Comparison of ENCODE assay signal across 25 cellular contexts in the genomic region with DNA sequence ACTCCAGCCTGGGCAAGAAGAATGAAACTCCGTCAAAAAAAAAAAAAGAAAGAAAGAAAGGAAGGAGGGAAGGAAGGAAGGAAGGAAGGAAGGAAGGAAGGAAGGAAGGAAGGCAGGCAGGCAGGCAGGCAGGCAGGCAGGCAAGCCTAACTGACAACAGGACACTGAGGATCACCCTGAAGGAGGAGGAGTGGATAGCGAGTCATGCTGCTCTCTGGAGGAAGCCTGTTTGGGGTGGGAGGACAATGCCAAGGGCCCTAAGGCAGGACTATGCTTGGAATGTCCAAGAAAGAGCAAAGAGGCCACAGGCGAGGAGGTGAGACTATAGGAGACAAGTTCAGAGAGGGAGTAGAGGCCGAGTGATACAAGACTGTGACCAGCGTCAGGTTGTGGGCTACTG.
A peak's percentile ranks its signal among the peaks of the same experiment; 100 is the strongest.
DNase-seq lines count a peak whose midpoint lies in the region; ATAC-seq, FAIRE-seq and TF ChIP-seq lines count a peak whose summit lies in the region.
"Had no signal": no experiment of that assay in that cellular context is flagged by ENCODE, and none has a peak within 500 bp of the region (broad histone marks: within the 10 kb centered on the region; RNA-seq: fewer than 3 reads in every experiment).

No MANE protein-coding gene starts in this region.

- no peak overlapping the region for H3K4me3 ChIP-seq in HepG2 (replicated peaks in 1 of 3; ENCODE audit: insufficient read depth in 1 of 3, low read depth in 2 of 3, low read length in 3 of 3)
- H3K4me3 ChIP-seq in right lobe of liver: no peak overlapping the region
- H3K4me3 ChIP-seq in endodermal cell (ENCODE audit: low read length): no peak overlapping the region
- no peak overlapping the region for H3K4me3 ChIP-seq in osteoblast (ENCODE audit: insufficient read depth, low read length)
- no peak overlapping the region for H3K4me3 ChIP-seq in esophagus muscularis mucosa
- H3K4me3 ChIP-seq: cardiac muscle cell, heart right ventricle, left lung had no signal

- POLR2A ChIA-PET in HepG2 (lab: Yijun Ruan, JAX): no interaction called here

- H3K27me3 ChIP-seq in HepG2 (ENCODE audit: control insufficient read depth in 1 of 2, insufficient read depth in 2 of 2, low read length in 2 of 2) (no peaks in the 10 kb centered on the region), right lobe of liver (no peaks in the 10 kb centered on the region), endodermal cell (ENCODE audit: control insufficient read depth, insufficient read depth, low read length, poor library complexity, severe bottlenecking) (no peaks in the 10 kb centered on the region), osteoblast (ENCODE audit: insufficient read depth, low read length) (no peaks in the 10 kb centered on the region), esophagus muscularis mucosa (no peaks in the 10 kb centered on the region)
- H3K27me3 ChIP-seq: cardiac muscle cell, left lung had no signal

- H3K36me3 Mint-ChIP-seq in endodermal cell (ENCODE audit: low read depth): no peaks in the 10 kb centered on the region

- H2AFZ ChIP-seq in HepG2 (ENCODE audit: low read length) (no peak overlapping the region), osteoblast (ENCODE audit: low read length) (no peak overlapping the region)

- intact Hi-C loops in HepG2 (cut with micrococcal nuclease; ENCODE audit: unreplicated experiment) (no loop called here), right lobe of liver (cut with DNase I) (no loop called here), esophagus muscularis mucosa (cut with DNase I) (no loop called here)

- peaks cover 7% of the 10 kb centered on the region for H3K9me3 ChIP-seq in HepG2 (ENCODE audit: low read length)
- no peaks in the 10 kb centered on the region for H3K9me3 ChIP-seq in right lobe of liver
- peaks cover 17% of the 10 kb centered on the region for H3K9me3 ChIP-seq in endodermal cell (ENCODE audit: control insufficient read depth, low read length)
- H3K9me3 ChIP-seq in osteoblast (ENCODE audit: low read depth, low read length): no peaks in the 10 kb centered on the region
- peaks cover 0 to 18% (median 12%) of the 10 kb centered on the region in 4 donors for H3K9me3 ChIP-seq in esophagus muscularis mucosa

- H3K9ac ChIP-seq in HepG2 (ENCODE audit: insufficient read depth, low read depth, low read length) (no peak overlapping the region), endodermal cell (ENCODE audit: extremely low read depth, low read length, poor library complexity, severe bottlenecking) (no peak overlapping the region)

- DNase-seq in HepG2 (ENCODE audit: low spot score) (no peak), right lobe of liver (no peak), NCI-H226 (peak; percentile 54), endodermal cell (no peak), osteoblast (ENCODE audit: insufficient read length, low spot score, missing footprints) (peak; percentile 23), esophagus muscularis mucosa (ENCODE audit: extremely low spot score) (no peak)
- DNase-seq: activated CD8-positive, alpha-beta T cell treated with anti-CD3 and anti-CD28 coated beads for 36 hours; activated naive CD4-positive, alpha-beta T cell; amniotic stem cell; C1 segment of cervical spinal cord; cortex of kidney; heart right ventricle; Kasumi-1; left lung; midbrain; NCI-H1105; NCI-H2081 treated with DMSO at 0.1 percent for 48 hours; nephron progenitor cell; NK-92 treated with Interleukin-12 subunit alpha and Interleukin-12 subunit beta, amount 100 ng/mL, for 24 hours; substantia nigra had no signal

- no peak overlapping the region for H3K27ac ChIP-seq in HepG2 (ENCODE audit: extremely low read length, insufficient read depth, low read length)
- no peak overlapping the region for H3K27ac ChIP-seq in right lobe of liver
- no peak overlapping the region for H3K27ac ChIP-seq in endodermal cell (ENCODE audit: low read depth, low read length)
- no peak overlapping the region for H3K27ac ChIP-seq in osteoblast (ENCODE audit: low read depth, low read length)
- no peak overlapping the region for H3K27ac ChIP-seq in esophagus muscularis mucosa (replicated peaks in 1 of 4)
- H3K27ac ChIP-seq: cardiac muscle cell, heart right ventricle, left lung had no signal

- TF ChIP-seq POLR2A in HepG2 (IDR thresholded peaks at IDR 0.05; ENCODE audit: insufficient read depth in 1 of 2, low read depth in 2 of 2, low read length in 2 of 2) (no peak), right lobe of liver (IDR thresholded peaks at IDR 0.05) (no peak), esophagus muscularis mucosa (IDR thresholded peaks at IDR 0.05; ENCODE audit: low read depth) (no peak)

- H3K9me3 Mint-ChIP-seq in endodermal cell: peaks cover 11% of the 10 kb centered on the region

- H3K27me3 Mint-ChIP-seq in endodermal cell (ENCODE audit: insufficient read depth): no peaks in the 10 kb centered on the region
- H3K27me3 Mint-ChIP-seq: activated CD8-positive, alpha-beta T cell treated with anti-CD3 and anti-CD28 coated beads for 36 hours had no signal

- H3K4me3 Mint-ChIP-seq in endodermal cell: no peak overlapping the region
- H3K4me3 Mint-ChIP-seq: activated CD8-positive, alpha-beta T cell treated with anti-CD3 and anti-CD28 coated beads for 36 hours; nephron progenitor cell had no signal

- in situ Hi-C loops in HepG2 (cut with HindIII; ENCODE audit: extremely low pct_ligation_motif_present, low pct_unique_long_range_greater_than_20kb): no loop called here

- CTCF ChIA-PET in HepG2 (lab: Yijun Ruan, JAX; ENCODE audit: low intra/inter-chr PET ratio, low total read pairs): no interaction called here

- 38% methylated on average over 5 of the region's 5 CpGs for WGBS in HepG2 (ENCODE audit: low lambda C conversion rate)
- WGBS in right lobe of liver (ENCODE audit: insufficient coverage, low coverage, low lambda C conversion rate, missing lambda C conversion rate): 59% methylated on average over 3 of the region's 5 CpGs
- 88 to 92% methylated on average over 2 to 5 of the region's 5 CpGs for WGBS in endodermal cell (ENCODE audit: insufficient coverage in 1 of 2, insufficient read length in 1 of 2), 2 experiments
- 93% methylated on average over 5 of the region's 5 CpGs for WGBS in esophagus muscularis mucosa

- no peaks in the 10 kb centered on the region for H3K36me3 ChIP-seq in HepG2 (replicated peaks in 1 of 2; ENCODE audit: control insufficient read depth in 1 of 2, insufficient read depth in 2 of 2, low read length in 2 of 2)
- no peaks in the 10 kb centered on the region for H3K36me3 ChIP-seq in right lobe of liver
- H3K36me3 ChIP-seq in endodermal cell (ENCODE audit: control insufficient read depth, insufficient read depth, low read length): no peaks in the 10 kb centered on the region
- no peaks in the 10 kb centered on the region for H3K36me3 ChIP-seq in osteoblast (ENCODE audit: insufficient read depth, low read length)
- no peaks in the 10 kb centered on the region for H3K36me3 ChIP-seq in esophagus muscularis mucosa
- H3K36me3 ChIP-seq: cardiac muscle cell, heart right ventricle, left lung had no signal

- H3K79me2 ChIP-seq in HepG2 (ENCODE audit: insufficient read depth, low read length) (no peaks in the 10 kb centered on the region), osteoblast (ENCODE audit: insufficient read depth, low read length) (no peaks in the 10 kb centered on the region)

- H3K27ac Mint-ChIP-seq in endodermal cell: peak overlapping the region; percentile 5
- H3K27ac Mint-ChIP-seq: activated CD8-positive, alpha-beta T cell treated with anti-CD3 and anti-CD28 coated beads for 36 hours; nephron progenitor cell had no signal

- TF ChIP-seq CTCF in HepG2 (CRISPR knock-in tag; IDR thresholded peaks at IDR 0.05) (no peak), right lobe of liver (IDR thresholded peaks at IDR 0.05) (no peak), endodermal cell (conservative IDR thresholded peaks at IDR 0.05) (no peak), osteoblast (IDR thresholded peaks at IDR 0.05; ENCODE audit: extremely low read depth, low read depth, low read length) (no peak), esophagus muscularis mucosa (IDR thresholded peaks at IDR 0.05) (no peak)

- H3K4me1 ChIP-seq in HepG2 (ENCODE audit: insufficient read depth, low read length) (no peaks in the 10 kb centered on the region), right lobe of liver (no peaks in the 10 kb centered on the region), endodermal cell (ENCODE audit: control insufficient read depth, insufficient read depth, low read length) (no peaks in the 10 kb centered on the region), osteoblast (ENCODE audit: insufficient read depth, low read length) (peaks cover 3% of the 10 kb centered on the region), esophagus muscularis mucosa (no peaks in the 10 kb centered on the region)
- H3K4me1 ChIP-seq: heart right ventricle, left lung had no signal

- no TSS peak for BruUV-seq in HepG2 (replicated peaks; lab: Mats Ljungman, UMichigan)

- no peaks in the 10 kb centered on the region for H4K20me1 ChIP-seq in HepG2 (ENCODE audit: insufficient read depth, low read length)
- no peaks in the 10 kb centered on the region for H4K20me1 ChIP-seq in osteoblast (ENCODE audit: insufficient read depth, low read length)

- no peak for TF ChIP-seq RAD21 in HepG2 (CRISPR knock-in tag; IDR thresholded peaks at IDR 0.05)

- peaks cover 9% of the 10 kb centered on the region for H3K4me1 Mint-ChIP-seq in endodermal cell

- ATAC-seq in HepG2 (no peak), right lobe of liver (no peak), GM19023 (IDR thresholded peaks at IDR 0.05; ENCODE audit: unreplicated experiment) (no peak), GM19467 (IDR thresholded peaks at IDR 0.05; ENCODE audit: unreplicated experiment) (no peak)
- ATAC-seq: activated CD8-positive, alpha-beta T cell treated with anti-CD3 and anti-CD28 coated beads for 36 hours; HCT116; heart right ventricle; left lung had no signal

- TF ChIP-seq EP300 in HepG2 (IDR thresholded peaks at IDR 0.05; ENCODE audit: low read depth in 2 of 2, low read length in 2 of 2) (no peak), HepG2 (CRISPR knock-in tag; IDR thresholded peaks at IDR 0.05; ENCODE audit: borderline replicate concordance) (no peak), esophagus muscularis mucosa (IDR thresholded peaks at IDR 0.05) (no peak)

- FAIRE-seq in HepG2 (lab: Jason Lieb, UNC): no peak
- FAIRE-seq: A204.1 had no signal

- H3K4me2 ChIP-seq in HepG2 (ENCODE audit: low read depth, low read length) (peak overlapping the region; percentile 8; the same call in 1 of the 2 replicates), osteoblast (ENCODE audit: insufficient read depth, low read length) (no peak overlapping the region)

TF ChIP-seq in HepG2, 621 proteins besides CTCF, POLR2A, EP300 and RAD21:
- no peak for TF ChIP-seq KDM3A (CRISPR knock-in tag; IDR thresholded peaks at IDR 0.05; ENCODE audit: low read depth)

Comparison
In these comparisons a context has a peak if more than half of its experiments do, and no peak if none do; other contexts are left out.
1. DNase-seq: peak in NCI-H226 (single experiment) and osteoblast (single experiment); none in HepG2 (single experiment), right lobe of liver (0 of 3), endodermal cell (single experiment) and esophagus muscularis mucosa (single experiment).